Comparison of ENCODE assay signal across 8 cellular contexts in the genomic region with DNA sequence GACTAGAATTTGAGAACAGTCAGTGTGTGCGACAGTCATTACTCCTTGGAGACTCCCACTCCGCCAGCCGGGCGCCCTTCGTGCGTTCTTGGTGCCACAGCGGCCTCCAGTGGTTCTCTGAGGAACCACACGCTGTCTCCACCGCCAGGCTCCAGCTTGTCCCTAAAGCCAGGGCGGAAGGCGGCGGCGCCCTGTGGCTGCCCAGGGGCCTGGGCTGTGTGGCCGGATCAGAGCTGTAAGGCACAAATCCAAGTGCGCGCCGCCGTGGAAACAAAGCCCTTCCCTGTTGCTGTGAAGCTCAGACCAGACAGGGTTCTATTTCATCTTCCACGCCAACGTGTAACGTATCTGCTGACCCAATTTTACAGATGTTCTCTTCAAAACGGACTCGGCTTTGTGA. TPM values are rescaled to one million over a fixed set of nuclear protein-coding genes. Genes with fewer than 3 reads are reported as not detected.
A peak's percentile ranks its signal among the peaks of the same experiment; 100 is the strongest.
DNase-seq lines count a peak whose midpoint lies in the region; TF ChIP-seq lines count a peak whose summit lies in the region.

No MANE protein-coding gene starts in this region.

- no peak overlapping the region for H4K91ac ChIP-seq in trophoblast cell (ENCODE audit: low read depth, low read length)

- no peak overlapping the region for H2BK12ac ChIP-seq in trophoblast cell (ENCODE audit: low read length)

- H3K18ac ChIP-seq in trophoblast cell (ENCODE audit: low read length): no peak overlapping the region

- H4K8ac ChIP-seq in trophoblast cell (ENCODE audit: low read depth, low read length): no peak overlapping the region

- H3K23ac ChIP-seq in trophoblast cell (ENCODE audit: low read length): no peak overlapping the region

- no peak overlapping the region for H2BK120ac ChIP-seq in trophoblast cell (ENCODE audit: insufficient read depth, low read length, poor library complexity)

- H3K4me2 ChIP-seq in trophoblast cell (ENCODE audit: low read length): no peak overlapping the region

- TF ChIP-seq CTCF in type B pancreatic cell (conservative IDR thresholded peaks at IDR 0.05): peak; percentile 88

- DNase-seq in GDM1 (lab: John Stamatoyannopoulos, UW) (peak; percentile 56), HAP-1 (ENCODE audit: low spot score in 2 of 2) (peak; percentile 72 to 91), MG63 (peak; percentile 55), SJSA1 (ENCODE audit: low read depth in 1 of 2, low spot score in 2 of 2) (peak; percentile 53 to 63), glomerular visceral epithelial cell (ENCODE audit: extremely low spot score) (peak; percentile 60), trophoblast cell (peak; percentile 71 to 80), type B pancreatic cell (ENCODE audit: extremely low spot score, unreplicated experiment) (peak; percentile 86)
- peak; percentile 37 for DNase-seq in activated gamma-delta T cell treated with anti-CD3 and anti-CD28 coated beads, Interleukin-2, amount 50 U/mL, for 16 hours (ENCODE audit: low read depth)

- no peaks in the 10 kb centered on the region for H3K4me1 Mint-ChIP-seq in type B pancreatic cell (ENCODE audit: unreplicated experiment)

- H3K4me1 ChIP-seq in HAP-1: peaks cover 4% of the 10 kb centered on the region
- 0 out of 2 replicates have a peak, but pooled peaks cover 2% of the 10 kb centered on the region for H3K4me1 ChIP-seq in SJSA1 (replicated peaks)
- no peaks in the 10 kb centered on the region for H3K4me1 ChIP-seq in trophoblast cell (ENCODE audit: control insufficient read depth in 1 of 2, insufficient read depth in 2 of 2, low read length in 2 of 2)

- no peak overlapping the region for H3K14ac ChIP-seq in trophoblast cell (ENCODE audit: low read length)

- no peak overlapping the region for H2BK5ac ChIP-seq in trophoblast cell (ENCODE audit: low read depth, low read length, poor library complexity)

- H3K27me3 Mint-ChIP-seq in type B pancreatic cell: no peaks in the 10 kb centered on the region

- no CpG with 5 or more reads among the region's 23 CpGs for WGBS in trophoblast cell (ENCODE audit: extremely low coverage, insufficient coverage, insufficient read length)

- H3K4me3 Mint-ChIP-seq in type B pancreatic cell: peak overlapping the region; percentile 20

- H3K27me3 ChIP-seq in HAP-1 (ENCODE audit: low read depth) (no peaks in the 10 kb centered on the region), MG63 (no peaks in the 10 kb centered on the region), SJSA1 (replicated peaks) (no peaks in the 10 kb centered on the region), trophoblast cell (ENCODE audit: insufficient read depth, low read length) (no peaks in the 10 kb centered on the region)

- no peaks in the 10 kb centered on the region for H3K79me2 ChIP-seq in trophoblast cell (ENCODE audit: control insufficient read depth, insufficient read depth, low read length, poor library complexity)

- no peak overlapping the region for H2AFZ ChIP-seq in trophoblast cell (ENCODE audit: insufficient read depth, low read length, poor library complexity)

- H3K4me3 ChIP-seq in HAP-1 (no peak overlapping the region), MG63 (no peak overlapping the region), SJSA1 (no peak overlapping the region), trophoblast cell (ENCODE audit: low read depth, low read length) (no peak overlapping the region)

- no peaks in the 10 kb centered on the region for H3K9me3 ChIP-seq in HAP-1
- no peaks in the 10 kb centered on the region for H3K9me3 ChIP-seq in MG63
- H3K9me3 ChIP-seq in SJSA1 (replicated peaks): no peaks in the 10 kb centered on the region
- no peaks in the 10 kb centered on the region for H3K9me3 ChIP-seq in trophoblast cell (ENCODE audit: insufficient read depth, low read depth, low read length)

- no peaks in the 10 kb centered on the region for H3K79me1 ChIP-seq in trophoblast cell (ENCODE audit: low read length)

- no peak overlapping the region for H3K4ac ChIP-seq in trophoblast cell (ENCODE audit: low read depth, low read length)

- peaks cover 2% of the 10 kb centered on the region for H3K36me3 Mint-ChIP-seq in type B pancreatic cell

- in situ Hi-C loops in HAP-1 (cut with MboI; ENCODE audit: low sequenced_read_pairs): loop anchor here (10.0 to 25.0 kb wide), 2 partner anchors 176 to 1434 kb away; no protein-coding TSS in a partner anchor

- no peak overlapping the region for H3K9ac ChIP-seq in trophoblast cell (ENCODE audit: low read length)

- no peak overlapping the region for H3K27ac Mint-ChIP-seq in type B pancreatic cell

- no peak overlapping the region for H2AK5ac ChIP-seq in trophoblast cell (ENCODE audit: low read length)

- no peak overlapping the region for H4K12ac ChIP-seq in trophoblast cell (ENCODE audit: low read depth, low read length)

- no peak overlapping the region for H3K27ac ChIP-seq in SJSA1
- H3K27ac ChIP-seq in trophoblast cell (ENCODE audit: low read depth, low read length): no peak overlapping the region

- H3K36me3 ChIP-seq in HAP-1 (replicated peaks) (no peaks in the 10 kb centered on the region), MG63 (no peaks in the 10 kb centered on the region), SJSA1 (no peaks in the 10 kb centered on the region), trophoblast cell (ENCODE audit: control insufficient read depth in 1 of 2, insufficient read depth in 2 of 2, low read length in 2 of 2) (no peaks in the 10 kb centered on the region)

- peaks cover 2% of the 10 kb centered on the region for H3K9me3 Mint-ChIP-seq in type B pancreatic cell

RNA-seq across cellular contexts. Expression of a gene that starts 34.1 kb away (rescaled TPM):
- total RNA-seq in MG63 (2014; rRNA removed; shearing (Covaris generic); ENCODE audit: low replicate concordance): 3.6 and 11.6 TPM in 2 replicates
- 18.3 and 18.9 TPM in 2 replicates for total RNA-seq in SJSA1 (2014; rRNA removed; shearing (Covaris generic))
- polyA plus RNA-seq in trophoblast cell (2013): 72.3 and 73.8 TPM in 2 replicates
- 46.8 and 173 TPM in 2 replicates for total RNA-seq in type B pancreatic cell (ENCODE audit: low replicate concordance)
